ENCODE assay signal across 34 cellular contexts in the genomic region with DNA sequence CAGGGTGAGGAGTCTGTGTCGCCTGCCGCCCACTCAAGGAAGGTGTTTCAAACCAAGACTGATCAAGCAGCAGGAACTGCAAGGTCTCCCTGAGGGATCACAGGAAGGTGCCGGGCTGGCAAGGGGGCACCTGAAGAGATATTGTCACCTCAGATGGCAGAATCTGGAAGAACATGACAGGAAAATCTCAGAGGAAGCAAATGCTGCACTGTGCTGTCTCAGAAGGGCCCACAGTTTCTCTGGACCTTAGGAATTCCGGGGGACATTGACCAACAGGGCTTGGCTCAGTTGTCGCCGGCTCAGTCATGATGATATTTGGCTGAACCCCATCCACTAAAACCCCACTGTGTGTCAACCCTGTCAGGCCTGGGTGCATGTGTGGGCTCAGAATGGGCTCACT. TPM values are rescaled to one million over a fixed set of nuclear protein-coding genes. Genes with fewer than 3 reads are reported as not detected.
"Had no signal": no experiment of that assay in that cellular context is flagged by ENCODE, and none has a peak within 500 bp of the region (broad histone marks: within the 10 kb centered on the region; RNA-seq: fewer than 3 reads in every experiment).

No MANE protein-coding gene starts in this region.

- H3K27me3 ChIP-seq: ascending aorta, colonic mucosa had no signal

- DNase-seq: activated CD4-positive, alpha-beta memory T cell treated with anti-CD3 and anti-CD28 coated beads for 36 hours; activated CD4-positive, alpha-beta T cell treated with anti-CD3 and anti-CD28 coated beads for 36 hours; activated CD4-positive, alpha-beta T cell treated with anti-CD3 and anti-CD28 coated beads, Interleukin-2, amount 10 ng/mL, durations not matched to agents 24 days and 14 days; activated CD4-positive, CD25-positive, alpha-beta regulatory T cell; activated CD4-positive, CD25-positive, alpha-beta regulatory T cell treated with anti-CD3 and anti-CD28 coated beads, Interleukin-2, amount 50 U/mL, for 72 hours; activated CD8-positive, alpha-beta memory T cell treated with anti-CD3 and anti-CD28 coated beads, Interleukin-2, amount 10 ng/mL, durations not matched to agents 7 days and 5 days; activated CD8-positive, alpha-beta memory T cell treated with anti-CD3 and anti-CD28 coated beads, Interleukin-2, amount 50 U/mL, for 4 hours; activated CD8-positive, alpha-beta T cell treated with anti-CD3 and anti-CD28 coated beads, Interleukin-2, amount 10 ng/mL, durations not matched to agents 7 days and 5 days; activated effector memory CD4-positive, alpha-beta T cell treated with anti-CD3 and anti-CD28 coated beads, Interleukin-2, amount 50 U/mL, for 16 hours; activated naive CD4-positive, alpha-beta T cell treated with anti-CD3 and anti-CD28 coated beads for 36 hours; activated naive CD8-positive, alpha-beta T cell treated with anti-CD3 and anti-CD28 coated beads, Interleukin-2, amount 10 ng/mL, durations not matched to agents 7 days and 5 days; activated T-cell treated with anti-CD3 and anti-CD28 coated beads, Interleukin-2, amount 50 U/mL, for 1 hour; activated T-cell treated with anti-CD3 and anti-CD28 coated beads, Interleukin-2, amount 50 U/mL, for 48 hours; central memory CD4-positive, alpha-beta T cell; cerebellar nuclear complex; colonic mucosa; dorsolateral prefrontal cortex; effector CD4-positive, alpha-beta T cell; effector memory CD8-positive, alpha-beta T cell; foreskin fibroblast; T-helper 2 cell had no signal

- H3K4me3 ChIP-seq: ascending aorta, breast epithelium, cardiac muscle cell, colonic mucosa, dorsolateral prefrontal cortex had no signal

- H3K27ac ChIP-seq: ascending aorta, breast epithelium, cardiac muscle cell, colonic mucosa, dorsolateral prefrontal cortex, epithelial cell of prostate had no signal

- ATAC-seq: activated CD4-positive, alpha-beta T cell treated with anti-CD3 and anti-CD28 coated beads for 36 hours; activated CD8-positive, alpha-beta memory T cell treated with anti-CD3 and anti-CD28 coated beads, Interleukin-2, amount 10 ng/mL, durations not matched to agents 7 days and 5 days; activated CD8-positive, alpha-beta T cell treated with anti-CD3 and anti-CD28 coated beads, Interleukin-2, amount 10 ng/mL, durations not matched to agents 7 days and 5 days; activated naive CD4-positive, alpha-beta T cell treated with anti-CD3 and anti-CD28 coated beads, Interleukin-2, amount 50 U/mL, for 72 hours; effector memory CD8-positive, alpha-beta T cell had no signal

- FAIRE-seq: endometrium, endothelial cell of umbilical vein, frontal cortex had no signal

- H3K9me3 ChIP-seq: ascending aorta, breast epithelium, colonic mucosa had no signal

- H3K4me1 ChIP-seq: ascending aorta, breast epithelium, colonic mucosa had no signal

- H3K36me3 ChIP-seq: ascending aorta, cardiac muscle cell, colonic mucosa had no signal

RNA-seq across cellular contexts. Expression of a gene that starts 31.9 kb away (rescaled TPM):
- total RNA-seq: activated CD4-positive, alpha-beta memory T cell treated with anti-CD3 and anti-CD28 coated beads for 36 hours; activated CD4-positive, alpha-beta T cell treated with anti-CD3 and anti-CD28 coated beads for 36 hours; activated CD4-positive, alpha-beta T cell treated with anti-CD3 and anti-CD28 coated beads, Interleukin-2, amount 10 ng/mL, durations not matched to agents 24 days and 14 days; activated CD8-positive, alpha-beta memory T cell treated with anti-CD3 and anti-CD28 coated beads for 36 hours; activated CD8-positive, alpha-beta memory T cell treated with anti-CD3 and anti-CD28 coated beads, Interleukin-2, amount 10 ng/mL, durations not matched to agents 7 days and 5 days; activated CD8-positive, alpha-beta T cell treated with anti-CD3 and anti-CD28 coated beads, Interleukin-2, amount 10 ng/mL, durations not matched to agents 7 days and 5 days; activated naive CD4-positive, alpha-beta T cell treated with anti-CD3 and anti-CD28 coated beads for 36 hours; activated naive CD4-positive, alpha-beta T cell treated with anti-CD3 and anti-CD28 coated beads, Interleukin-2, amount 50 U/mL, for 72 hours; activated naive CD8-positive, alpha-beta T cell treated with anti-CD3 and anti-CD28 coated beads, Interleukin-2, amount 10 ng/mL, durations not matched to agents 7 days and 5 days; activated T-helper 1 cell treated with anti-CD3 and anti-CD28 coated beads, Interleukin-12 subunit alpha, Interleukin-12 subunit beta, Interleukin-2, Interleukin-4 antibody, amounts not matched to agents 30 ng/mL and 10 ng/mL and 1 ng/mL, durations not matched to agents 14 hours and 24 hours and 36 hours; activated T-helper 2 cell treated with anti-CD3 and anti-CD28 coated beads, Interferon-gamma antibody, Interleukin-2, Interleukin-4, amounts not matched to agents 10 μg/mL and 5 μg/mL and 100 μg/mL, durations not matched to agents 14 hours and 24 hours and 36 hours; ascending aorta; breast epithelium; cardiac muscle cell; colonic mucosa; endothelial cell of umbilical vein; T-helper 1 cell treated with Interleukin-12 subunit alpha and Interleukin-12 subunit beta and Interleukin-4 antibody, amounts not matched to agents 30 ng/mL and 1 ng/mL, for 36 hours had no signal
- polyA plus RNA-seq: cardiac muscle cell, endothelial cell of umbilical vein, esophagus had no signal
